Comparison of ENCODE assay signal across 13 cellular contexts in genomic region chr3:195203631-195204030, GRCh38.
DNase-seq lines count a peak whose midpoint lies in the region; TF ChIP-seq lines count a peak whose summit lies in the region.
"Had no signal": no experiment of that assay in that cellular context is flagged by ENCODE, and none has a peak within 500 bp of the region (broad histone marks: within the 10 kb centered on the region; RNA-seq: fewer than 3 reads in every experiment).

No MANE protein-coding gene starts in this region.

- intact Hi-C loops in cardiac septum (cut with DNase I), result no loop called here

- no peak overlapping the region for H3K27ac ChIP-seq in right atrium auricular region
- H3K27ac ChIP-seq in effector memory CD4-positive, alpha-beta T cell (ENCODE audit: insufficient read depth, low read length, poor library complexity, severe bottlenecking), result no peak overlapping the region

- no peaks in the 10 kb centered on the region for H3K27me3 ChIP-seq in right atrium auricular region
- H3K27me3 ChIP-seq in neuron (ENCODE audit: insufficient read depth, low read length), result no peaks in the 10 kb centered on the region
- H3K27me3 ChIP-seq in effector memory CD4-positive, alpha-beta T cell (replicated peaks; ENCODE audit: control insufficient read depth, insufficient read depth, low read length, poor library complexity, severe bottlenecking), result no peaks in the 10 kb centered on the region
- H3K27me3 ChIP-seq: dorsolateral prefrontal cortex had no signal

- H3K36me3 ChIP-seq in right atrium auricular region (no peaks in the 10 kb centered on the region), neuron (ENCODE audit: insufficient read depth, low read length) (no peaks in the 10 kb centered on the region)
- H3K36me3 ChIP-seq in effector memory CD4-positive, alpha-beta T cell (ENCODE audit: control insufficient read depth, insufficient read depth, low read length), result no peaks in the 10 kb centered on the region

- H3K4me1 ChIP-seq in right atrium auricular region (peaks cover 0 to 32% of the 10 kb centered on the region in 2 donors), neuron (ENCODE audit: insufficient read depth, low read length) (peaks cover 40% of the 10 kb centered on the region)
- no peaks in the 10 kb centered on the region for H3K4me1 ChIP-seq in effector memory CD4-positive, alpha-beta T cell (ENCODE audit: control insufficient read depth, insufficient read depth, low read length, poor library complexity, severe bottlenecking)

- DNase-seq in right atrium auricular region (ENCODE audit: low spot score) (peak; percentile 43), cardiac septum (ENCODE audit: low spot score) (no peak), NCI-H526 (lab: John Stamatoyannopoulos, UW) (no peak)
- peak; percentile 12 for DNase-seq in effector CD4-positive, alpha-beta T cell
- no peak for DNase-seq in activated CD4-positive, alpha-beta T cell treated with anti-CD3 and anti-CD28 coated beads, Interleukin-2, amount 50 U/mL, for 48 hours
- DNase-seq in stimulated activated CD4-positive, alpha-beta T cell treated with anti-CD3 and anti-CD28 coated beads, Interleukin-12 subunit alpha, Interleukin-12 subunit beta, amount 100 ng/mL, for 4 hours, result no peak
- DNase-seq in effector memory CD4-positive, alpha-beta T cell, result no peak
- DNase-seq: activated CD4-positive, alpha-beta T cell treated with anti-CD3 and anti-CD28 coated beads, Interleukin-2, amount 50 U/mL, for 4 hours; kidney; naive B cell; T-helper 1 cell had no signal

- H3K4me3 ChIP-seq in right atrium auricular region (no peak overlapping the region), neuron (ENCODE audit: low read length) (peak overlapping the region; percentile 7)
- H3K4me3 ChIP-seq in effector memory CD4-positive, alpha-beta T cell (ENCODE audit: insufficient read depth, low read depth, low read length, poor library complexity, severe bottlenecking), result no peak overlapping the region
- H3K4me3 ChIP-seq: dorsolateral prefrontal cortex had no signal

- TF ChIP-seq CTCF in right atrium auricular region (IDR thresholded peaks at IDR 0.05), result no peak

- no peak overlapping the region for H2AFZ ChIP-seq in neuron (ENCODE audit: low read depth, low read length)

- H3K9me3 ChIP-seq in right atrium auricular region (no peaks in the 10 kb centered on the region), neuron (ENCODE audit: low read length) (no peaks in the 10 kb centered on the region)
- no peaks in the 10 kb centered on the region for H3K9me3 ChIP-seq in effector memory CD4-positive, alpha-beta T cell (ENCODE audit: control insufficient read depth, low read length)

Comparison
In these comparisons a context has a peak if more than half of its experiments do, and no peak if none do; other contexts are left out.
1. DNase-seq: peak in right atrium auricular region (single experiment) and effector CD4-positive, alpha-beta T cell (single experiment); none in cardiac septum (single experiment), activated CD4-positive, alpha-beta T cell treated with anti-CD3 and anti-CD28 coated beads, Interleukin-2, amount 50 U/mL, for 48 hours (0 of 2), NCI-H526 (0 of 2), stimulated activated CD4-positive, alpha-beta T cell treated with anti-CD3 and anti-CD28 coated beads, Interleukin-12 subunit alpha, Interleukin-12 subunit beta, amount 100 ng/mL, for 4 hours (single experiment) and effector memory CD4-positive, alpha-beta T cell (0 of 3).